ENCODE assay signal across 9 cellular contexts in the genomic region with DNA sequence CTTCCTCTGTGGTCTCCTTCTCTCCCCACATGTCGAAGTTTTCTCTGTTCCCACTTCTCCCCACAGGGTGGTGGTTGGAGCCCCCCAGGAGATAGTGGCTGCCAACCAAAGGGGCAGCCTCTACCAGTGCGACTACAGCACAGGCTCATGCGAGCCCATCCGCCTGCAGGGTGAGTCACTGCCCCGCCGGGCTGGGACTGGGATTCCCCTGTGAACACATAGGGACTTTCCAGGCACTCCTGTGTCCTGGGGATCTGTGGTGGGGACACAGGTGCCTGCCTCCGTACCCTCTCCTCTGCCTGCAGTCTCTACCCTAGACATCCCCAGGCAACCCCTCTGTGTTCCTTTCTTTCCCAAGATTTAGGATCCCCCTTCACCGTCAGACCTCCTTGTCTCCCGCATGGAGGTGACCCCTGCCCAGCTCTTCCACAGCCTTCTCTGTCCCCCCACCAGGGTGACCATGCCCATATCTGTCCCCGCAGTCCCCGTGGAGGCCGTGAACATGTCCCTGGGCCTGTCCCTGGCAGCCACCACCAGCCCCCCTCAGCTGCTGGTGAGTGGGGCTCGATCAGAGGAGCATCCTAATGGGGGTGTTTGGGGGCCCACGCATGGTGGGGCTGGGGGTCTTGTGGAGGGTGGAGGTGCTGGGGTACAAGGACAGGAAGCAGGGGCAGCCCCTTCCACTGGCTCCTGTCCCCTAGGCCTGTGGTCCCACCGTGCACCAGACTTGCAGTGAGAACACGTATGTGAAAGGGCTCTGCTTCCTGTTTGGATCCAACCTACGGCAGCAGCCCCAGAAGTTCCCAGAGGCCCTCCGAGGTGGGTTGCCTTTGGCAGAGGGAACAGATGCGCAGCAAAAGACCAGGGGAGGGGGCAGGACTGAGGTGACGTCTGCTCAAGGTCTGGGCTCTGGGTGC. TPM values are rescaled to one million over a fixed set of nuclear protein-coding genes. Genes with fewer than 3 reads are reported as not detected.
DNase-seq lines count a peak whose midpoint lies in the region; ATAC-seq, FAIRE-seq and TF ChIP-seq lines count a peak whose summit lies in the region.
"Had no signal": no experiment of that assay in that cellular context is flagged by ENCODE, and none has a peak within 500 bp of the region (broad histone marks: within the 10 kb centered on the region; RNA-seq: fewer than 3 reads in every experiment).

No MANE protein-coding gene starts in this region.

- 56% methylated on average over 19 of the region's 20 CpGs for WGBS in K562 (ENCODE audit: insufficient coverage, low coverage, missing lambda C conversion rate)
- WGBS in sigmoid colon, 2 donors = 50 to 56% methylated on average over 20 of the region's 20 CpGs

- H3K36me3 Mint-ChIP-seq in T-helper 2 cell treated with Interferon-gamma antibody and Interleukin-4, amounts not matched to agents 5 μg/mL and 100 μg/mL, for 36 hours (ENCODE audit: low read depth) = peaks cover 31% of the 10 kb centered on the region

- no peaks in the 10 kb centered on the region for H3K9me1 ChIP-seq in K562 (ENCODE audit: control insufficient read depth, insufficient read depth, low read length)

- H3K27ac Mint-ChIP-seq in T-helper 2 cell treated with Interferon-gamma antibody and Interleukin-4, amounts not matched to agents 5 μg/mL and 100 μg/mL, for 36 hours = peak overlapping the region; percentile 78

- no peak for TF ChIP-seq POLR2A in K562 (conservative IDR thresholded peaks at IDR 0.05)
- TF ChIP-seq POLR2A in sigmoid colon (IDR thresholded peaks at IDR 0.05) = no peak

- no peaks in the 10 kb centered on the region for H3K36me3 ChIP-seq in K562 (ENCODE audit: control insufficient read depth, insufficient read depth, low read length)
- H3K36me3 ChIP-seq in sigmoid colon = no peaks in the 10 kb centered on the region

- peak overlapping the region in 1 of 2 experiments; percentile 55; a peak in 2 of 4 replicates for H3K9ac ChIP-seq in K562 (ENCODE audit: insufficient read depth in 1 of 2, low read depth in 2 of 2, low read length in 2 of 2)

- TF ChIP-seq RAD21 in K562 (CRISPR knock-in tag; conservative IDR thresholded peaks at IDR 0.05 in 1 of 2, IDR thresholded peaks at IDR 0.05 in 1 of 2) = no peak

- H3K9me3 Mint-ChIP-seq in T-helper 2 cell treated with Interferon-gamma antibody and Interleukin-4, amounts not matched to agents 5 μg/mL and 100 μg/mL, for 36 hours = no peaks in the 10 kb centered on the region

- BruUV-seq in K562 (replicated peaks; lab: Mats Ljungman, UMichigan) = no TSS peak

- TF ChIP-seq EP300 in K562 (IDR thresholded peaks at IDR 0.05; ENCODE audit: low read length) = no peak
- TF ChIP-seq EP300 in sigmoid colon (IDR thresholded peaks at IDR 0.05) = no peak

- TF ChIP-seq CTCF in K562 (IDR thresholded peaks at IDR 0.05 in 2 of 3, conservative IDR thresholded peaks at IDR 0.05 in 1 of 3; ENCODE audit: insufficient read depth in 2 of 3, low read depth in 1 of 3, low read length in 3 of 3) (peak in 1 of 3 experiments; percentile 2; a peak in 1 of 6 replicates), sigmoid colon (IDR thresholded peaks at IDR 0.05) (no peak)

- H3K27ac ChIP-seq in K562 (ENCODE audit: extremely low read depth, low read depth, low read length) = no peak overlapping the region
- no peak overlapping the region for H3K27ac ChIP-seq in sigmoid colon

- peak; percentile 84 for DNase-seq in T-helper 2 cell treated with Interferon-gamma antibody and Interleukin-4, amounts not matched to agents 5 μg/mL and 100 μg/mL, for 36 hours (ENCODE audit: low spot score)
- peak in 1 of 4 experiments; percentile 3 for DNase-seq in K562 (ENCODE audit: extremely low read depth in 1 of 4, low spot score in 3 of 4)
- peak; percentile 55 for DNase-seq in sigmoid colon
- no peak for DNase-seq in NCI-H774 (lab: John Stamatoyannopoulos, UW)
- DNase-seq in hepatic stellate cell (ENCODE audit: low spot score) = no peak
- DNase-seq in NCI-H2171 treated with DMSO at 0.1 percent for 48 hours (lab: John Stamatoyannopoulos, UW) = no peak

- intact Hi-C loops in K562 (cut with micrococcal nuclease) = no loop called here
- intact Hi-C loops in sigmoid colon (cut with DNase I) = no loop called here

- peak overlapping the region; percentile 58 for H3K4me3 Mint-ChIP-seq in T-helper 2 cell treated with Interferon-gamma antibody and Interleukin-4, amounts not matched to agents 5 μg/mL and 100 μg/mL, for 36 hours

- no peaks in the 10 kb centered on the region for H4K20me1 ChIP-seq in K562 (replicated peaks; ENCODE audit: control insufficient read depth, insufficient read depth, low read length)

- POLR2A ChIA-PET in K562 (lab: Yijun Ruan, JAX) = interaction anchor here (0.6 to 2.7 kb wide), 2 partner anchors 10 to 11 kb away, joined by 3 to 11 read pairs; no protein-coding TSS in a partner anchor

- H3K27me3 ChIP-seq in K562 (ENCODE audit: control insufficient read depth in 2 of 2, insufficient read depth in 2 of 2, low read length in 2 of 2) = peaks cover 6 to 9% of the 10 kb centered on the region in 2 experiments; a peak in 4 of 5 replicates
- no peaks in the 10 kb centered on the region for H3K27me3 ChIP-seq in sigmoid colon

- in situ Hi-C loops in K562 (cut with MboI) = no loop called here

- no peaks in the 10 kb centered on the region for H3K79me2 ChIP-seq in K562 (ENCODE audit: control insufficient read depth, insufficient read depth, low read length)

- peaks cover 37% of the 10 kb centered on the region for H3K4me1 Mint-ChIP-seq in T-helper 2 cell treated with Interferon-gamma antibody and Interleukin-4, amounts not matched to agents 5 μg/mL and 100 μg/mL, for 36 hours (ENCODE audit: low read depth)

- no peaks in the 10 kb centered on the region for H3K9me3 ChIP-seq in K562 (replicated peaks; ENCODE audit: control insufficient read depth, insufficient read depth, low read depth, low read length)
- H3K9me3 ChIP-seq in sigmoid colon = no peaks in the 10 kb centered on the region

- no peaks in the 10 kb centered on the region for H3K27me3 Mint-ChIP-seq in T-helper 2 cell treated with Interferon-gamma antibody and Interleukin-4, amounts not matched to agents 5 μg/mL and 100 μg/mL, for 36 hours (ENCODE audit: low read depth)

- H3K4me2 ChIP-seq in K562 (ENCODE audit: insufficient read depth, low read length) = no peak overlapping the region

- no peak overlapping the region for H3K4me3 ChIP-seq in K562
- no peak overlapping the region for H3K4me3 ChIP-seq in sigmoid colon

- H3K4me1 ChIP-seq in K562 (replicated peaks in 1 of 2; ENCODE audit: control insufficient read depth in 2 of 2, insufficient read depth in 2 of 2, low read length in 2 of 2) = peaks cover 1 to 3% of the 10 kb centered on the region in 2 experiments; a peak in 4 of 5 replicates
- H3K4me1 ChIP-seq in sigmoid colon = peaks cover 0 to 8% (median 0%) of the 10 kb centered on the region in 4 donors

- CTCF ChIA-PET in K562 (lab: Yijun Ruan, JAX; ENCODE audit: low intra/inter-chr PET ratio) = no interaction called here

- no peak for FAIRE-seq in K562 (lab: Jason Lieb, UNC)
- FAIRE-seq: TTC549 had no signal

- no peak overlapping the region for H2AFZ ChIP-seq in K562 (ENCODE audit: low read depth, low read length)

- ATAC-seq in GM18907 (IDR thresholded peaks at IDR 0.05; ENCODE audit: unreplicated experiment) (peak; percentile 95), HG03045 (IDR thresholded peaks at IDR 0.05; ENCODE audit: unreplicated experiment) (peak; percentile 85), K562 (no peak; the same call in 2 of the 3 replicates)

RNA-seq across cellular contexts. Expression of a gene that starts 5.8 kb away (rescaled TPM):
- total RNA-seq in K562 (2011; cell fraction: chromatin; rRNA removed; ENCODE audit: low replicate concordance) = 0.86 and 2.0 TPM in 2 replicates
- 0.92 and 1.2 TPM in 2 replicates for total RNA-seq in K562 (2011; cell fraction: nucleolus; rRNA removed)
- total RNA-seq in K562 (2011; cell fraction: nucleoplasm; rRNA removed) = 0.53 and 0.73 TPM in 2 replicates
- total RNA-seq in K562 (2014; rRNA removed) (0.29 and 0.50 TPM in 2 replicates), K562 (2014; rRNA removed; fragmentation: Illumina TruSeq; extraction: Trizol) (0.25 and 0.35 TPM in 2 replicates), K562 (2015; rRNA removed; fragmentation: Illumina TruSeq; extraction: Trizol) (1.6 TPM in 2 replicates), K562 (2021) (0.98 and 1.3 TPM in 2 replicates), sigmoid colon (10 to 100 TPM in 3 of 4 donors, 1 to 10 TPM in 1; 6.4 to 15.1 (median 12.0) TPM)
- polyA plus RNA-seq in K562 (2011; rRNA removed) (0.32 and 0.99 TPM in 2 replicates), K562 (2014; fragmentation: Illumina TruSeq; extraction: Trizol) (0.27 and 0.53 TPM in 2 replicates), K562 (2014; fragmentation: Nextera tagmentation; extraction: Ambion mirVana) (under 1 TPM; 0.01 to 0.03 TPM), K562 (2014; rRNA removed) (0.66 and 1.2 TPM in 2 replicates), sigmoid colon (1 to 10 TPM; 1.2 to 6.1 (median 1.8) TPM)
- 0.64 and 0.99 TPM in 2 replicates for polyA plus RNA-seq in K562 (2011; cell fraction: cytosol; rRNA removed)
- polyA plus RNA-seq in K562 (2011; cell fraction: nucleus; rRNA removed) = 2.0 and 3.3 TPM in 2 replicates
- polyA plus RNA-seq in K562 (2012) = 1.7 and 5.3 TPM in 2 replicates
- polyA minus RNA-seq in K562 (2011; rRNA and poly(A)+ RNA removed) = 0.28 and 1.3 TPM in 2 replicates
- 0.64 and 1.4 TPM in 2 replicates for polyA minus RNA-seq in K562 (2011; cell fraction: cytosol; rRNA and poly(A)+ RNA removed)
- 0.67 and 2.2 TPM in 2 replicates for polyA minus RNA-seq in K562 (2011; cell fraction: nucleus; rRNA and poly(A)+ RNA removed)

RNA-seq across cellular contexts. Expression of a gene that starts 48.7 kb away (rescaled TPM):
- not detected in 2 replicates for total RNA-seq in K562 (2011; cell fraction: chromatin; rRNA removed; ENCODE audit: low replicate concordance)
- not detected in 2 replicates for total RNA-seq in K562 (2011; cell fraction: nucleolus; rRNA removed)
- total RNA-seq in K562 (2011; cell fraction: nucleoplasm; rRNA removed) = not detected in 2 replicates
- total RNA-seq in K562 (2014; rRNA removed) (not detected in 2 replicates), K562 (2014; rRNA removed; fragmentation: Illumina TruSeq; extraction: Trizol) (not detected in 2 replicates), K562 (2015; rRNA removed; fragmentation: Illumina TruSeq; extraction: Trizol) (not detected in 2 replicates), K562 (2021) (not detected in 2 replicates), sigmoid colon (not detected)
- polyA plus RNA-seq in K562 (2011; rRNA removed) (not detected in 2 replicates), K562 (2014; fragmentation: Illumina TruSeq; extraction: Trizol) (not detected in 2 replicates), K562 (2014; fragmentation: Nextera tagmentation; extraction: Ambion mirVana) (not detected), K562 (2014; rRNA removed) (not detected in 2 replicates), sigmoid colon (under 1 TPM in 1 of 3 donors, not detected in 2; 0.16 TPM)
- not detected in 2 replicates for polyA plus RNA-seq in K562 (2011; cell fraction: cytosol; rRNA removed)
- polyA plus RNA-seq in K562 (2011; cell fraction: nucleus; rRNA removed) = not detected in 2 replicates
- not detected in 2 replicates for polyA plus RNA-seq in K562 (2012)
- not detected in 2 replicates for polyA minus RNA-seq in K562 (2011; rRNA and poly(A)+ RNA removed)
- not detected in 2 replicates for polyA minus RNA-seq in K562 (2011; cell fraction: cytosol; rRNA and poly(A)+ RNA removed)
- polyA minus RNA-seq in K562 (2011; cell fraction: nucleus; rRNA and poly(A)+ RNA removed) = not detected in 2 replicates

RNA-seq across cellular contexts. Expression of a gene that starts 51.7 kb away (rescaled TPM):
- 0.14 and 0.23 TPM in 2 replicates for total RNA-seq in K562 (2011; cell fraction: chromatin; rRNA removed; ENCODE audit: low replicate concordance)
- total RNA-seq in K562 (2011; cell fraction: nucleolus; rRNA removed) = 0.17 and 0.26 TPM in 2 replicates
- 0.15 and 0.31 TPM in 2 replicates for total RNA-seq in K562 (2011; cell fraction: nucleoplasm; rRNA removed)
- not detected in 2 replicates for total RNA-seq in K562 (2014; rRNA removed)
- under 0.01 and 0.03 TPM in 2 replicates for total RNA-seq in K562 (2014; rRNA removed; fragmentation: Illumina TruSeq; extraction: Trizol)
- not detected in 2 replicates for total RNA-seq in K562 (2015; rRNA removed; fragmentation: Illumina TruSeq; extraction: Trizol)
- not detected in 2 replicates for total RNA-seq in K562 (2021)
- polyA plus RNA-seq in K562 (2011; rRNA removed) = 0.01 TPM in 1 of 2 replicates, not detected in the other
- polyA plus RNA-seq in K562 (2011; cell fraction: cytosol; rRNA removed) = 0.01 and 0.03 TPM in 2 replicates
- polyA plus RNA-seq in K562 (2011; cell fraction: nucleus; rRNA removed) = 0.04 TPM in 2 replicates
- polyA plus RNA-seq in K562 (2012) = 0.03 TPM in 1 of 2 replicates, not detected in the other
- not detected in 2 replicates for polyA plus RNA-seq in K562 (2014; fragmentation: Illumina TruSeq; extraction: Trizol)
- polyA plus RNA-seq in K562 (2014; fragmentation: Nextera tagmentation; extraction: Ambion mirVana) = not detected
- polyA plus RNA-seq in K562 (2014; rRNA removed) = not detected in 2 replicates
- polyA minus RNA-seq in K562 (2011; rRNA and poly(A)+ RNA removed) = not detected in 2 replicates
- polyA minus RNA-seq in K562 (2011; cell fraction: cytosol; rRNA and poly(A)+ RNA removed) = not detected in 2 replicates
- polyA minus RNA-seq in K562 (2011; cell fraction: nucleus; rRNA and poly(A)+ RNA removed) = 0.11 TPM in 1 of 2 replicates, not detected in the other
- under 1 TPM in 3 of 4 donors, not detected in 1; under 0.01 to 0.27 (median under 0.01) TPM for total RNA-seq in sigmoid colon
- polyA plus RNA-seq in sigmoid colon = under 1 TPM; under 0.01 to 0.07 (median under 0.01) TPM

Comparison
In these comparisons a context has a peak if more than half of its experiments do, and no peak if none do; other contexts are left out.
1. DNase-seq: peak in T-helper 2 cell treated with Interferon-gamma antibody and Interleukin-4, amounts not matched to agents 5 μg/mL and 100 μg/mL, for 36 hours (single experiment) and sigmoid colon (single experiment); none in NCI-H774 (single experiment), hepatic stellate cell (single experiment) and NCI-H2171 treated with DMSO at 0.1 percent for 48 hours (single experiment).